Comparison of ENCODE assay signal across 24 cellular contexts in genomic region chr12:47124451-47124850, GRCh38. TPM values are rescaled to one million over a fixed set of nuclear protein-coding genes. Genes with fewer than 3 reads are reported as not detected.
DNase-seq lines count a peak whose midpoint lies in the region; ATAC-seq, FAIRE-seq and TF ChIP-seq lines count a peak whose summit lies in the region.
"Had no signal": no experiment of that assay in that cellular context is flagged by ENCODE, and none has a peak within 500 bp of the region (broad histone marks: within the 10 kb centered on the region; RNA-seq: fewer than 3 reads in every experiment).

No MANE protein-coding gene starts in this region.

- no peak for FAIRE-seq in bronchial epithelial cell (lab: Jason Lieb, UNC)
- FAIRE-seq: urothelium cell line had no signal

- no peak for ATAC-seq in HG02678 (IDR thresholded peaks at IDR 0.05; ENCODE audit: unreplicated experiment)
- ATAC-seq: left lobe of liver, mucosa of descending colon had no signal

- no peak for TF ChIP-seq CTCF in bronchial epithelial cell (IDR thresholded peaks at IDR 0.05; ENCODE audit: insufficient read depth, low read length, severe bottlenecking)

- in situ Hi-C loops in ACHN (cut with HindIII; ENCODE audit: low pct_ligation_motif_present, low pct_unique_long_range_greater_than_20kb, low sequenced_read_pairs): no loop called here

- no peak overlapping the region for H3K4me3 ChIP-seq in bronchial epithelial cell (ENCODE audit: low read depth, low read length)
- H3K4me3 ChIP-seq: ascending aorta, mucosa of descending colon, neural progenitor cell, stomach had no signal

- peak; percentile 24 for DNase-seq in AG08395 (ENCODE audit: low spot score)
- DNase-seq in OCI-M1 (lab: John Stamatoyannopoulos, UW): peak; percentile 16
- DNase-seq in bronchial epithelial cell (ENCODE audit: low read depth): peak; percentile 82
- peak; percentile 38 for DNase-seq in foreskin melanocyte
- DNase-seq in ACHN: no peak
- no peak for DNase-seq in NOMO-1 treated with dmso at 0.1 percent for 144 hours (lab: John Stamatoyannopoulos, UW; ENCODE audit: unreplicated experiment)
- no peak for DNase-seq in SKM-1 (lab: John Stamatoyannopoulos, UW; ENCODE audit: unreplicated experiment)
- DNase-seq: activated CD4-positive, alpha-beta memory T cell treated with anti-CD3 and anti-CD28 coated beads, Interleukin-2, amount 10 ng/mL, durations not matched to agents 7 days and 5 days; activated naive CD4-positive, alpha-beta T cell treated with anti-CD3 and anti-CD28 coated beads for 36 hours; DND-41; glutamatergic neuron; KBM-7; mucosa of descending colon; NCI-H1930; NCI-H446 treated with DMSO at 0.1 percent for 48 hours; NK-92 treated with Interleukin-12 subunit alpha and Interleukin-12 subunit beta, amount 100 ng/mL, for 24 hours; SHP77 treated with DMSO at 0.1 percent for 48 hours; stimulated activated CD4-positive, alpha-beta T cell treated with anti-CD3 and anti-CD28 coated beads, Interleukin-2, amount 100 ng/mL, for 48 hours; stomach had no signal

- H3K27me3 ChIP-seq in bronchial epithelial cell (ENCODE audit: control insufficient read depth, insufficient read depth, low read length): no peaks in the 10 kb centered on the region
- H3K27me3 ChIP-seq: ascending aorta, neural progenitor cell, stomach had no signal

- H3K36me3 ChIP-seq in bronchial epithelial cell (ENCODE audit: control insufficient read depth, insufficient read depth, low read length): no peaks in the 10 kb centered on the region
- H3K36me3 ChIP-seq: ascending aorta, neural progenitor cell, stomach had no signal

RNA-seq across cellular contexts. Expression of gene AMIGO2, which starts 44.7 kb away (rescaled TPM):
- 3.7 and 61.1 TPM in 2 replicates for total RNA-seq in bronchial epithelial cell

RNA-seq across cellular contexts. Expression of gene PCED1B, which starts 45.0 kb away (rescaled TPM):
- total RNA-seq in bronchial epithelial cell: 0.51 and 1.3 TPM in 2 replicates

Comparison
In these comparisons a context has a peak if more than half of its experiments do, and no peak if none do; other contexts are left out.
1. DNase-seq: peak in AG08395 (single experiment), OCI-M1 (single experiment), bronchial epithelial cell (single experiment) and foreskin melanocyte (single experiment); none in ACHN (single experiment), NOMO-1 treated with dmso at 0.1 percent for 144 hours (single experiment) and SKM-1 (single experiment).